1 cellular context compared by ENCODE assay signal in genomic region chr10:67788028-67788886, GRCh38.
TF ChIP-seq lines count a peak whose summit lies in the region.

No MANE protein-coding gene starts in this region.

TF ChIP-seq in K562, 482 proteins besides CTCF, POLR2A, EP300 and RAD21 (continued from another document and continues in another):
- no peak for TF ChIP-seq E2F6 (IDR thresholded peaks at IDR 0.05; ENCODE audit: borderline replicate concordance in 1 of 2, extremely low read depth in 1 of 2, insufficient read depth in 1 of 2, insufficient read length in 1 of 2, low read depth in 1 of 2, low read length in 1 of 2, poor library complexity in 1 of 2, severe bottlenecking in 1 of 2)
- TF ChIP-seq SP2 (IDR thresholded peaks at IDR 0.05; ENCODE audit: extremely low read depth, low read depth, low read length, poor library complexity, severe bottlenecking): no peak
- TF ChIP-seq XRCC5 (IDR thresholded peaks at IDR 0.05; ENCODE audit: low read depth, low read length): peak; percentile 50; the same call in 1 of the 2 replicates
- TF ChIP-seq CUX1 (CRISPR knock-in tag; IDR thresholded peaks at IDR 0.05): no peak
- peak; percentile 60 for TF ChIP-seq PKNOX1 (IDR thresholded peaks at IDR 0.05)
- TF ChIP-seq NR2C2 (CRISPR knock-in tag; IDR thresholded peaks at IDR 0.05): no peak
- TF ChIP-seq NR2C2 (tag; IDR thresholded peaks at IDR 0.05): peak; percentile 60; the same call in 1 of the 2 replicates
- TF ChIP-seq ETS1 (conservative IDR thresholded peaks at IDR 0.05; ENCODE audit: control insufficient read depth, low read depth, low read length): no peak
- no peak for TF ChIP-seq ARHGAP35 (IDR thresholded peaks at IDR 0.05; ENCODE audit: partially characterized antibody)
- no peak for TF ChIP-seq ZBTB9 (CRISPR knock-in tag; IDR thresholded peaks at IDR 0.05)
- peak; percentile 57; the same call in 1 of the 2 replicates for TF ChIP-seq ATF7 (IDR thresholded peaks at IDR 0.05)
- TF ChIP-seq FOXP1 (CRISPR knock-in tag; IDR thresholded peaks at IDR 0.05): no peak
- no peak for TF ChIP-seq GABPB1 (CRISPR knock-in tag; IDR thresholded peaks at IDR 0.05)
- TF ChIP-seq HDAC3 (IDR thresholded peaks at IDR 0.05; ENCODE audit: borderline replicate concordance, partially characterized antibody): no peak
- no peak for TF ChIP-seq ZNF668 (CRISPR knock-in tag; IDR thresholded peaks at IDR 0.05)
- TF ChIP-seq GABPB2 (CRISPR knock-in tag; conservative IDR thresholded peaks at IDR 0.05): no peak
- no peak for TF ChIP-seq WHSC1 (IDR thresholded peaks at IDR 0.05; ENCODE audit: low read length)
- TF ChIP-seq ZNF384 (IDR thresholded peaks at IDR 0.05; ENCODE audit: low read depth, low read length): peak; percentile 49; the same call in 1 of the 2 replicates
- TF ChIP-seq SP1 (CRISPR knock-in tag; IDR thresholded peaks at IDR 0.05): no peak
- TF ChIP-seq ZBTB5 (IDR thresholded peaks at IDR 0.05): no peak
- TF ChIP-seq ZNF121 (CRISPR knock-in tag; conservative IDR thresholded peaks at IDR 0.05): no peak
- TF ChIP-seq MTA1 (IDR thresholded peaks at IDR 0.05; ENCODE audit: borderline replicate concordance): 0 out of 2 replicates have a peak, but pooled peaks have one; percentile 28
- TF ChIP-seq KAT7 (CRISPR knock-in tag; IDR thresholded peaks at IDR 0.05; ENCODE audit: borderline replicate concordance): 0 out of 2 replicates have a peak, but pooled peaks have one; percentile 42
- TF ChIP-seq GMEB1 (CRISPR knock-in tag; IDR thresholded peaks at IDR 0.05): no peak
- TF ChIP-seq CREB3 (tag; conservative IDR thresholded peaks at IDR 0.05; ENCODE audit: low read depth): no peak
- TF ChIP-seq GTF2E2 (tag; IDR thresholded peaks at IDR 0.05): no peak
- TF ChIP-seq TAF7 (tag; IDR thresholded peaks at IDR 0.05): no peak
- TF ChIP-seq ZNF280A (IDR thresholded peaks at IDR 0.05; ENCODE audit: low read depth, partially characterized antibody): no peak
- TF ChIP-seq PHF21A (IDR thresholded peaks at IDR 0.05; ENCODE audit: borderline replicate concordance, low read depth): no peak
- no peak for TF ChIP-seq SMARCE1 (IDR thresholded peaks at IDR 0.05)
- TF ChIP-seq ZNF561 (CRISPR knock-in tag; conservative IDR thresholded peaks at IDR 0.05): no peak
- TF ChIP-seq HOMEZ (CRISPR knock-in tag; IDR thresholded peaks at IDR 0.05): no peak
- no peak for TF ChIP-seq NFIC (IDR thresholded peaks at IDR 0.05)
- no peak for TF ChIP-seq TRIM25 (IDR thresholded peaks at IDR 0.05; ENCODE audit: borderline replicate concordance)
- no peak for TF ChIP-seq MAFF (IDR thresholded peaks at IDR 0.05; ENCODE audit: low read length)
- TF ChIP-seq FOXJ2 (tag; IDR thresholded peaks at IDR 0.05): no peak
- peak; percentile 51; the same call in 1 of the 2 replicates for TF ChIP-seq MTA3 (IDR thresholded peaks at IDR 0.05; ENCODE audit: borderline replicate concordance)
- TF ChIP-seq RBM14 (IDR thresholded peaks at IDR 0.05; ENCODE audit: borderline replicate concordance, insufficient read depth, low read depth, low read length): no peak
- TF ChIP-seq ZNF277 (CRISPR knock-in tag; IDR thresholded peaks at IDR 0.05; ENCODE audit: borderline replicate concordance): no peak
